Comparison of ENCODE assay signal across 1 cellular context in genomic region chr18:58848685-58849084, GRCh38.
A peak's percentile ranks its signal among the peaks of the same experiment; 100 is the strongest.
TF ChIP-seq lines count a peak whose summit lies in the region.

No MANE protein-coding gene starts in this region.

TF ChIP-seq in H1, 55 proteins besides CTCF, POLR2A, EP300 and RAD21:
- TF ChIP-seq CEBPB (IDR thresholded peaks at IDR 0.05; ENCODE audit: low read depth, low read length) (peak; percentile 68; the same call in 1 of the 2 replicates), BCL11A (IDR thresholded peaks at IDR 0.05; ENCODE audit: low read depth in 2 of 2, low read length in 2 of 2) (no peak)
TF ChIP-seq in H1: peak in this region for 1.
